Comparison of ENCODE assay signal across 9 cellular contexts in the genomic region with DNA sequence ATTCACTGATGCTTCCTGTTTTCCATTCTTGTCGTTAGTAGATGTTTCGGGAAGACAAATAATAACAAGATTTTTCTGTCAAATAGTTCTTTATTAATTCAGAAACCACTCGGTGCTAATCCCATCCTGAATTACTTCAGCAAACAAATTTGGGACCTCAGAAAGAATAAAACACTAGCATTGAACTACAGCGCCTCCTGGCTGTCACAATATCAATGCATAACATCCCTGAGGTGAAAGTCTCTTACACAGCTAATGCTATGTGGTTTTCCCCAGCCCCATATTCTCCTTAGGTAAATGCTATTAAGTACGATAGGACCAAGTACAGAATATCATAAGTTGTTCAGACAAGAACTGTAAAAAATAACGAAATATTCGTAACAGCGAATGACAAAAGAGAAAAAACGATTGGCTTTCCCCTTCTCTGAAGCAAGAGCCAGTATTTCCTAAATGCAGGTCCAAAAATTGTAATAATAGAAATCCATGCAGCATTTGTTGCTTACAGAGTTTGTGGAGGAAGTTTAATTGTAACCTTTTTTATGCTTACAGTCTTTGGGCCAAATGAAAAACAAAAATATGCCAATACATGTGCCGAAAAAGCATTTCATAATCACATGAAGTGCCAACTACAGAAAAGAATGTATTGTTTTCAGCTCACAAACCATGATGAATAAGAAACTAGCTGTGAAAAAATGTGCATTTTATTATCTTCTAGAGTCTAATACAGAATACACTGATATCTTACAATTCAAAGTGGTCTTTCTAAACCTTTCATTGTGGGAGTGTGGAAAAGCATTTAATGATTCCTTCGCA. TPM values are rescaled to one million over a fixed set of nuclear protein-coding genes. Genes with fewer than 3 reads are reported as not detected.
A peak's percentile ranks its signal among the peaks of the same experiment; 100 is the strongest.
DNase-seq lines count a peak whose midpoint lies in the region; ATAC-seq and TF ChIP-seq lines count a peak whose summit lies in the region.
"Had no signal": no experiment of that assay in that cellular context is flagged by ENCODE, and none has a peak within 500 bp of the region (broad histone marks: within the 10 kb centered on the region; RNA-seq: fewer than 3 reads in every experiment).

No MANE protein-coding gene starts in this region.

- DNase-seq in AG09319 (ENCODE audit: extremely low read depth, low read depth), result no peak
- DNase-seq in NCI-H460 (ENCODE audit: extremely low read depth, low read depth), result peak; percentile 71
- peak; percentile 55 to 70 for DNase-seq in activated CD4-positive, alpha-beta T cell treated with anti-CD3 and anti-CD28 coated beads, Interleukin-2, amount 50 U/mL, for 48 hours
- peak; percentile 20 for DNase-seq in epidermal melanocyte (ENCODE audit: insufficient read length, low spot score)
- DNase-seq in stromal cell of bone marrow (ENCODE audit: low read depth), result peak; percentile 59

- peak; percentile 43 for ATAC-seq in GM18867 (IDR thresholded peaks at IDR 0.05; ENCODE audit: unreplicated experiment)
- no peak for ATAC-seq in HG02852 (IDR thresholded peaks at IDR 0.05; ENCODE audit: unreplicated experiment)

- H3K4me1 Mint-ChIP-seq in nephron, result peaks cover 36% of the 10 kb centered on the region

- peak overlapping the region in 1 of 3 experiments; percentile 30 for H3K27ac Mint-ChIP-seq in nephron

- peak; percentile 79 for TF ChIP-seq CTCF in AG09319 (IDR thresholded peaks at IDR 0.05; ENCODE audit: low read depth, low read length)
- peak; percentile 56 to 62 (median 59) for TF ChIP-seq CTCF in nephron (IDR thresholded peaks at IDR 0.05; ENCODE audit: unreplicated experiment in 3 of 3)

- no peaks in the 10 kb centered on the region for H3K27me3 Mint-ChIP-seq in nephron (ENCODE audit: low read depth)

- no peaks in the 10 kb centered on the region for H3K36me3 Mint-ChIP-seq in nephron (ENCODE audit: low read depth)

- no peaks in the 10 kb centered on the region for H3K9me3 Mint-ChIP-seq in nephron

- H3K4me3 Mint-ChIP-seq in nephron, result no peak overlapping the region

RNA-seq across cellular contexts. Expression of a gene that starts 47.3 kb away (rescaled TPM):
- 5.4 and 6.2 TPM in 2 replicates for total RNA-seq in NCI-H460 (2014; rRNA removed; shearing (Covaris generic))
- 2.2 and 2.6 TPM in 2 replicates for polyA plus RNA-seq in NCI-H460 (2014; cell fraction: nucleus; rRNA removed)
- polyA plus RNA-seq: urinary bladder had no signal
